18 cellular contexts compared by ENCODE assay signal in genomic region chrX:9635368-9635767, GRCh38.
A peak's percentile ranks its signal among the peaks of the same experiment; 100 is the strongest.
DNase-seq lines count a peak whose midpoint lies in the region; ATAC-seq and TF ChIP-seq lines count a peak whose summit lies in the region.
"Had no signal": no experiment of that assay in that cellular context is flagged by ENCODE, and none has a peak within 500 bp of the region (broad histone marks: within the 10 kb centered on the region; RNA-seq: fewer than 3 reads in every experiment).

No MANE protein-coding gene starts in this region.

- no peaks in the 10 kb centered on the region for H3K4me1 ChIP-seq in CD8-positive, alpha-beta T cell (ENCODE audit: insufficient read depth, low read length)
- peaks cover 0 to 19% (median 8%) of the 10 kb centered on the region in 4 donors for H3K4me1 ChIP-seq in sigmoid colon

- peaks cover 3% of the 10 kb centered on the region for H3K36me3 Mint-ChIP-seq in CD8-positive, alpha-beta T cell
- H3K36me3 Mint-ChIP-seq in natural killer cell: no peaks in the 10 kb centered on the region
- peaks cover 6% of the 10 kb centered on the region for H3K36me3 Mint-ChIP-seq in activated CD4-positive, alpha-beta memory T cell treated with anti-CD3 and anti-CD28 coated beads, Interleukin-2, amount 10 ng/mL, durations not matched to agents 7 days and 5 days (ENCODE audit: low read depth)

- DNase-seq in CD8-positive, alpha-beta T cell: no peak
- DNase-seq in coronary artery (ENCODE audit: low spot score) (no peak), left ventricle myocardium superior (peak; percentile 67), sigmoid colon (peak; percentile 85), natural killer cell (no peak)
- DNase-seq in activated CD4-positive, alpha-beta memory T cell treated with anti-CD3 and anti-CD28 coated beads, Interleukin-2, amount 10 ng/mL, durations not matched to agents 7 days and 5 days: no peak
- DNase-seq: COR-L47, NCI-H1436 treated with DMSO at 0.1 percent for 48 hours, NCI-H2081 treated with DMSO at 0.1 percent for 48 hours, NCI-H2227 treated with DMSO at 0.1 percent for 48 hours, NCI-H526 treated with DMSO at 0.1 percent for 48 hours, PC-3 had no signal

- H3K27ac ChIP-seq in CD8-positive, alpha-beta T cell (ENCODE audit: low read depth, low read length): no peak overlapping the region
- H3K27ac ChIP-seq in coronary artery (peak overlapping the region; percentile 1 to 47), sigmoid colon (peak overlapping the region; percentile 65 to 82 (median 74))
- H3K27ac ChIP-seq: C4-2B, GM23248 had no signal

- no peaks in the 10 kb centered on the region for H3K27me3 Mint-ChIP-seq in CD8-positive, alpha-beta T cell (ENCODE audit: low read depth)
- no peaks in the 10 kb centered on the region for H3K27me3 Mint-ChIP-seq in natural killer cell (ENCODE audit: low read depth in 2 of 2)
- no peaks in the 10 kb centered on the region for H3K27me3 Mint-ChIP-seq in activated CD4-positive, alpha-beta memory T cell treated with anti-CD3 and anti-CD28 coated beads, Interleukin-2, amount 10 ng/mL, durations not matched to agents 7 days and 5 days
- H3K27me3 Mint-ChIP-seq: IgD-negative memory B cell had no signal

- no peak for TF ChIP-seq EP300 in sigmoid colon (IDR thresholded peaks at IDR 0.05)

- no peak overlapping the region for H3K4me3 ChIP-seq in CD8-positive, alpha-beta T cell (ENCODE audit: low read depth, low read length)
- H3K4me3 ChIP-seq in coronary artery (no peak overlapping the region), sigmoid colon (no peak overlapping the region)
- H3K4me3 ChIP-seq: GM23248 had no signal

- TF ChIP-seq CTCF in CD8-positive, alpha-beta T cell (IDR thresholded peaks at IDR 0.05): no peak
- no peak for TF ChIP-seq CTCF in coronary artery (IDR thresholded peaks at IDR 0.05)
- no peak for TF ChIP-seq CTCF in sigmoid colon (IDR thresholded peaks at IDR 0.05)
- no peak for TF ChIP-seq CTCF in natural killer cell (IDR thresholded peaks at IDR 0.05)

- no peak for TF ChIP-seq POLR2A in sigmoid colon (IDR thresholded peaks at IDR 0.05)

- intact Hi-C loops in CD8-positive, alpha-beta T cell (cut with DNase I, micrococcal nuclease): no loop called here
- intact Hi-C loops in left ventricle myocardium superior (cut with micrococcal nuclease): no loop called here
- intact Hi-C loops in sigmoid colon (cut with DNase I): loop anchor here (2.0 kb wide), 1 partner anchor 169 kb away; no protein-coding TSS in a partner anchor
- intact Hi-C loops in natural killer cell (cut with micrococcal nuclease): no loop called here

- 94 to 99% methylated on average over 4 of the region's 4 CpGs for WGBS in sigmoid colon, 2 donors

- ATAC-seq in CD8-positive, alpha-beta T cell: no peak
- ATAC-seq in left ventricle myocardium superior: peak; percentile 94
- no peak for ATAC-seq in natural killer cell
- no peak for ATAC-seq in HG02970 (IDR thresholded peaks at IDR 0.05; ENCODE audit: low FRiP score, unreplicated experiment)
- no peak for ATAC-seq in GM21576 (IDR thresholded peaks at IDR 0.05; ENCODE audit: unreplicated experiment)
- ATAC-seq: HCT116, PC-3 had no signal

- no peaks in the 10 kb centered on the region for H3K36me3 ChIP-seq in CD8-positive, alpha-beta T cell (ENCODE audit: insufficient read depth, low read length)
- no peaks in the 10 kb centered on the region for H3K36me3 ChIP-seq in sigmoid colon

- no peaks in the 10 kb centered on the region for H3K9me3 Mint-ChIP-seq in CD8-positive, alpha-beta T cell
- H3K9me3 Mint-ChIP-seq in natural killer cell: no peaks in the 10 kb centered on the region
- no peaks in the 10 kb centered on the region for H3K9me3 Mint-ChIP-seq in activated CD4-positive, alpha-beta memory T cell treated with anti-CD3 and anti-CD28 coated beads, Interleukin-2, amount 10 ng/mL, durations not matched to agents 7 days and 5 days
- H3K9me3 Mint-ChIP-seq: IgD-negative memory B cell had no signal

- no peaks in the 10 kb centered on the region for H3K27me3 ChIP-seq in CD8-positive, alpha-beta T cell (ENCODE audit: insufficient read depth, low read length)
- no peaks in the 10 kb centered on the region for H3K27me3 ChIP-seq in sigmoid colon

- no peaks in the 10 kb centered on the region for H3K9me3 ChIP-seq in CD8-positive, alpha-beta T cell (ENCODE audit: low read length)
- H3K9me3 ChIP-seq in sigmoid colon: no peaks in the 10 kb centered on the region

- CTCF ChIA-PET in CD8-positive, alpha-beta T cell (lab: Charles Lee): no interaction called here
- CTCF ChIA-PET in activated CD4-positive, alpha-beta memory T cell treated with anti-CD3 and anti-CD28 coated beads, Interleukin-2, amount 10 ng/mL, durations not matched to agents 7 days and 5 days (lab: Charles Lee): no interaction called here

- peak overlapping the region; percentile 64 for H3K27ac Mint-ChIP-seq in CD8-positive, alpha-beta T cell
- H3K27ac Mint-ChIP-seq in natural killer cell: no peak overlapping the region
- H3K27ac Mint-ChIP-seq in activated CD4-positive, alpha-beta memory T cell treated with anti-CD3 and anti-CD28 coated beads, Interleukin-2, amount 10 ng/mL, durations not matched to agents 7 days and 5 days: no peak overlapping the region
- H3K27ac Mint-ChIP-seq: IgD-negative memory B cell had no signal

- peaks cover 16% of the 10 kb centered on the region for H3K4me1 Mint-ChIP-seq in CD8-positive, alpha-beta T cell (ENCODE audit: low read depth)
- peaks cover 6 to 9% of the 10 kb centered on the region in 2 donors for H3K4me1 Mint-ChIP-seq in natural killer cell
- H3K4me1 Mint-ChIP-seq in activated CD4-positive, alpha-beta memory T cell treated with anti-CD3 and anti-CD28 coated beads, Interleukin-2, amount 10 ng/mL, durations not matched to agents 7 days and 5 days: peaks cover 9% of the 10 kb centered on the region

- POLR2A ChIA-PET in CD8-positive, alpha-beta T cell (lab: Charles Lee): no interaction called here
- POLR2A ChIA-PET in activated CD4-positive, alpha-beta memory T cell treated with anti-CD3 and anti-CD28 coated beads, Interleukin-2, amount 10 ng/mL, durations not matched to agents 7 days and 5 days (lab: Charles Lee): no interaction called here

- no peak overlapping the region for H3K4me3 Mint-ChIP-seq in CD8-positive, alpha-beta T cell
- no peak overlapping the region for H3K4me3 Mint-ChIP-seq in natural killer cell
- no peak overlapping the region for H3K4me3 Mint-ChIP-seq in activated CD4-positive, alpha-beta memory T cell treated with anti-CD3 and anti-CD28 coated beads, Interleukin-2, amount 10 ng/mL, durations not matched to agents 7 days and 5 days
- H3K4me3 Mint-ChIP-seq: IgD-negative memory B cell had no signal

Comparison
In these comparisons a context has a peak if more than half of its experiments do, and no peak if none do; other contexts are left out.
1. DNase-seq: peak in left ventricle myocardium superior (single experiment) and sigmoid colon (single experiment); none in CD8-positive, alpha-beta T cell (0 of 7), coronary artery (single experiment), natural killer cell (single experiment) and activated CD4-positive, alpha-beta memory T cell treated with anti-CD3 and anti-CD28 coated beads, Interleukin-2, amount 10 ng/mL, durations not matched to agents 7 days and 5 days (single experiment).